In the genomic region with DNA sequence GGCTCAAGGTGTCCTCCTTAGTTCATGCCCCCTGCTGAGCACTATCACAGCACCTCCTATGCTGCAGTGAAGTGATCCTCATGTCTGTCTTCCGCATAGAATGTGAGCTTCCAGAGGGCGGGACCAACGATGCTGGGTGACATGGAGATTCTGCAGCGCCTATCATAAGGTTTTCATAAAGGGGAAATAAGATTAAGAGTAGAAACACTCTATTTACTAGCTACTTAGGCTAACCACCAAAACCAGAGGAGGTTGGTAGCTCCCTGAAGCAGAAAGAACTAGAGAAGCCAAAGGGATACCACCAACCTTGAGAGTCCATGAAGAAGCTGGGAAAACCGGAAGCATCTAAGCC, we compare ENCODE assay signal across 1 cellular context.
TF ChIP-seq lines count a peak whose summit lies in the region.

No MANE protein-coding gene starts in this region.

TF ChIP-seq in SK-N-SH, 30 proteins besides CTCF, POLR2A, EP300 and RAD21:
- TF ChIP-seq, protein P1, sequence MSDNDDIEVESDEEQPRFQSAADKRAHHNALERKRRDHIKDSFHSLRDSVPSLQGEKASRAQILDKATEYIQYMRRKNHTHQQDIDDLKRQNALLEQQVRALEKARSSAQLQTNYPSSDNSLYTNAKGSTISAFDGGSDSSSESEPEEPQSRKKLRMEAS (IDR thresholded peaks at IDR 0.05; ENCODE audit: low read depth), result no peak
- TF ChIP-seq, protein P2, sequence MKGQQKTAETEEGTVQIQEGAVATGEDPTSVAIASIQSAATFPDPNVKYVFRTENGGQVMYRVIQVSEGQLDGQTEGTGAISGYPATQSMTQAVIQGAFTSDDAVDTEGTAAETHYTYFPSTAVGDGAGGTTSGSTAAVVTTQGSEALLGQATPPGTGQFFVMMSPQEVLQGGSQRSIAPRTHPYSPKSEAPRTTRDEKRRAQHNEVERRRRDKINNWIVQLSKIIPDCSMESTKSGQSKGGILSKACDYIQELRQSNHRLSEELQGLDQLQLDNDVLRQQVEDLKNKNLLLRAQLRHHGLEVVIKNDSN (IDR thresholded peaks at IDR 0.05; ENCODE audit: borderline replicate concordance, low read depth), result no peak
- no peak for TF ChIP-seq CHD2 (IDR thresholded peaks at IDR 0.05; ENCODE audit: low read length, partially characterized antibody)
